Comparison of ENCODE assay signal across 12 cellular contexts in genomic region chr5:90518666-90519065, GRCh38. TPM values are rescaled to one million over a fixed set of nuclear protein-coding genes. Genes with fewer than 3 reads are reported as not detected.
DNase-seq lines count a peak whose midpoint lies in the region; ATAC-seq and TF ChIP-seq lines count a peak whose summit lies in the region.
"Had no signal": no experiment of that assay in that cellular context is flagged by ENCODE, and none has a peak within 500 bp of the region (broad histone marks: within the 10 kb centered on the region; RNA-seq: fewer than 3 reads in every experiment).

No MANE protein-coding gene starts in this region.

- H3K4me1 Mint-ChIP-seq in activated T-cell treated with anti-CD3 and anti-CD28 coated beads, Interleukin-2, amount 50 U/mL, for 72 hours (ENCODE audit: low read depth): no peaks in the 10 kb centered on the region
- peaks cover 20% of the 10 kb centered on the region in 2 donors for H3K4me1 Mint-ChIP-seq in effector memory CD8-positive, alpha-beta T cell (ENCODE audit: low read depth in 2 of 2)

- no peaks in the 10 kb centered on the region for H3K9me3 ChIP-seq in BE2C
- H3K9me3 ChIP-seq: heart right ventricle had no signal

- peaks cover 7 to 20% of the 10 kb centered on the region in 2 donors for H3K36me3 Mint-ChIP-seq in activated T-cell treated with anti-CD3 and anti-CD28 coated beads, Interleukin-2, amount 50 U/mL, for 72 hours (ENCODE audit: insufficient read depth in 2 of 2)
- peaks cover 58% of the 10 kb centered on the region for H3K36me3 Mint-ChIP-seq in effector memory CD8-positive, alpha-beta T cell (ENCODE audit: insufficient read depth)

- TF ChIP-seq CTCF in BE2C (IDR thresholded peaks at IDR 0.05; ENCODE audit: low read depth, low read length): no peak

- no peak for ATAC-seq in activated T-cell treated with anti-CD3 and anti-CD28 coated beads, Interleukin-2, amount 50 U/mL, for 72 hours (replicated peaks in 1 of 2)
- no peak for ATAC-seq in effector memory CD8-positive, alpha-beta T cell (replicated peaks)
- ATAC-seq: heart right ventricle had no signal

- no peak overlapping the region for H3K4me3 Mint-ChIP-seq in activated T-cell treated with anti-CD3 and anti-CD28 coated beads, Interleukin-2, amount 50 U/mL, for 72 hours
- no peak overlapping the region for H3K4me3 Mint-ChIP-seq in effector memory CD8-positive, alpha-beta T cell

- peak; percentile 5 for DNase-seq in NCI-H2227 (lab: John Stamatoyannopoulos, UW; ENCODE audit: unreplicated experiment)
- DNase-seq in NCI-H2227 treated with DMSO at 0.1 percent for 48 hours (lab: John Stamatoyannopoulos, UW): no peak
- peak; percentile 39 for DNase-seq in NCI-H1417 treated with DMSO at 0.1 percent for 48 hours (lab: John Stamatoyannopoulos, UW)
- peak; percentile 52 for DNase-seq in SHP77 treated with DMSO at 0.1 percent for 48 hours (lab: John Stamatoyannopoulos, UW)
- peak; percentile 77 for DNase-seq in kidney tubule cell (ENCODE audit: low spot score)
- no peak for DNase-seq in BE2C
- DNase-seq in activated T-cell treated with anti-CD3 and anti-CD28 coated beads, Interleukin-2, amount 50 U/mL, for 72 hours: no peak
- DNase-seq in effector memory CD8-positive, alpha-beta T cell: no peak
- DNase-seq: activated CD4-positive, CD25-positive, alpha-beta regulatory T cell; activated gamma-delta T cell treated with Interleukin-2 at 50 U/mL for 16 hours; heart right ventricle; KBM-7 had no signal

- no peaks in the 10 kb centered on the region; the same call in 1 of the 2 replicates for H3K4me1 ChIP-seq in BE2C
- H3K4me1 ChIP-seq: heart right ventricle had no signal

- peaks cover 6% of the 10 kb centered on the region; the same call in 1 of the 2 replicates for H3K36me3 ChIP-seq in BE2C

- no peaks in the 10 kb centered on the region for H3K9me3 Mint-ChIP-seq in activated T-cell treated with anti-CD3 and anti-CD28 coated beads, Interleukin-2, amount 50 U/mL, for 72 hours
- no peaks in the 10 kb centered on the region for H3K9me3 Mint-ChIP-seq in effector memory CD8-positive, alpha-beta T cell

- H3K27me3 ChIP-seq in BE2C: no peaks in the 10 kb centered on the region
- H3K27me3 ChIP-seq: heart right ventricle had no signal

- H3K27ac Mint-ChIP-seq in activated T-cell treated with anti-CD3 and anti-CD28 coated beads, Interleukin-2, amount 50 U/mL, for 72 hours: no peak overlapping the region
- H3K27ac Mint-ChIP-seq in effector memory CD8-positive, alpha-beta T cell: no peak overlapping the region

- no peaks in the 10 kb centered on the region for H3K27me3 Mint-ChIP-seq in activated T-cell treated with anti-CD3 and anti-CD28 coated beads, Interleukin-2, amount 50 U/mL, for 72 hours (ENCODE audit: low read depth)
- no peaks in the 10 kb centered on the region for H3K27me3 Mint-ChIP-seq in effector memory CD8-positive, alpha-beta T cell

- no peak overlapping the region for H3K4me3 ChIP-seq in BE2C (ENCODE audit: low read depth, low read length)
- H3K4me3 ChIP-seq: heart right ventricle had no signal

RNA-seq across cellular contexts. Expression of gene LYSMD3, which starts 10.7 kb away (rescaled TPM):
- 8.8 TPM for polyA plus RNA-seq in BE2C (2012; ENCODE audit: insufficient read depth, insufficient read length, low read depth)
- total RNA-seq in activated T-cell treated with anti-CD3 and anti-CD28 coated beads, Interleukin-2, amount 50 U/mL, for 72 hours: 10 to 100 TPM; 16.0 to 17.1 TPM

RNA-seq across cellular contexts. Expression of gene ADGRV1, which starts 39.9 kb away (rescaled TPM):
- polyA plus RNA-seq in BE2C (2012; ENCODE audit: insufficient read depth, insufficient read length, low read depth): 1.2 TPM
- total RNA-seq in activated T-cell treated with anti-CD3 and anti-CD28 coated beads, Interleukin-2, amount 50 U/mL, for 72 hours: under 1 TPM; 0.12 to 0.21 TPM

RNA-seq across cellular contexts. Expression of gene POLR3G, which starts 44.0 kb away (rescaled TPM):
- 1.8 TPM for polyA plus RNA-seq in BE2C (2012; ENCODE audit: insufficient read depth, insufficient read length, low read depth)
- 1 to 10 TPM; 4.5 to 6.3 TPM for total RNA-seq in activated T-cell treated with anti-CD3 and anti-CD28 coated beads, Interleukin-2, amount 50 U/mL, for 72 hours

RNA-seq across cellular contexts. Expression of gene MBLAC2, which starts 44.1 kb away (rescaled TPM):
- polyA plus RNA-seq in BE2C (2012; ENCODE audit: insufficient read depth, insufficient read length, low read depth): 8.4 TPM
- 1 to 10 TPM; 5.4 to 6.0 TPM for total RNA-seq in activated T-cell treated with anti-CD3 and anti-CD28 coated beads, Interleukin-2, amount 50 U/mL, for 72 hours

Comparison
In these comparisons a context has a peak if more than half of its experiments do, and no peak if none do; other contexts are left out.
1. DNase-seq: peak in NCI-H2227 (single experiment), NCI-H1417 treated with DMSO at 0.1 percent for 48 hours (single experiment), SHP77 treated with DMSO at 0.1 percent for 48 hours (single experiment) and kidney tubule cell (single experiment); none in NCI-H2227 treated with DMSO at 0.1 percent for 48 hours (single experiment), BE2C (single experiment), activated T-cell treated with anti-CD3 and anti-CD28 coated beads, Interleukin-2, amount 50 U/mL, for 72 hours (0 of 2) and effector memory CD8-positive, alpha-beta T cell (0 of 3).